13 cellular contexts compared by ENCODE assay signal in genomic region chr1:161733526-161733925, GRCh38. TPM values are rescaled to one million over a fixed set of nuclear protein-coding genes. Genes with fewer than 3 reads are reported as not detected.
A peak's percentile ranks its signal among the peaks of the same experiment; 100 is the strongest.
DNase-seq lines count a peak whose midpoint lies in the region; ATAC-seq, FAIRE-seq and TF ChIP-seq lines count a peak whose summit lies in the region.
"Had no signal": no experiment of that assay in that cellular context is flagged by ENCODE, and none has a peak within 500 bp of the region (broad histone marks: within the 10 kb centered on the region; RNA-seq: fewer than 3 reads in every experiment).

No MANE protein-coding gene starts in this region.

- CTCF ChIA-PET in A549 (lab: Yijun Ruan, JAX): interaction anchor here (0.8 to 1.7 kb wide), 4 partner anchors 8 to 291 kb away, joined by 3 to 9 read pairs (median 4); partner anchors contain the start of genes DUSP12 and OLFML2B

- TF ChIP-seq EP300 in A549 (IDR thresholded peaks at IDR 0.05): no peak

- 0 out of 3 replicates have a peak overlapping the region, but pooled peaks have one; percentile 0 for H3K4me2 ChIP-seq in A549
- H3K4me2 ChIP-seq: BLaER1 had no signal

- H3K4me1 ChIP-seq in A549 (peaks cover 30% of the 10 kb centered on the region), SJSA1 (replicated peaks) (peaks cover 20% of the 10 kb centered on the region)

- no peak overlapping the region for H3K27ac ChIP-seq in A549
- peak overlapping the region; percentile 55 for H3K27ac ChIP-seq in SJSA1
- H3K27ac ChIP-seq: BLaER1, thoracic aorta had no signal

- no peak for FAIRE-seq in A549 (lab: Jason Lieb, UNC)

- ATAC-seq in A549 (no peak), GM19324 (IDR thresholded peaks at IDR 0.05; ENCODE audit: low FRiP score, unreplicated experiment) (no peak), HG02970 (IDR thresholded peaks at IDR 0.05; ENCODE audit: low FRiP score, unreplicated experiment) (no peak)
- ATAC-seq: activated naive CD4-positive, alpha-beta T cell treated with anti-CD3 and anti-CD28 coated beads, Interleukin-2, amount 50 U/mL, for 72 hours had no signal

- POLR2A ChIA-PET in A549 (lab: Yijun Ruan, JAX): interaction anchor here (0.6 to 1.3 kb wide), 2 partner anchors 9 to 16 kb away, joined by 3 to 6 read pairs; partner anchors contain the start of gene DUSP12

- H3K36me3 ChIP-seq in SJSA1: no peaks in the 10 kb centered on the region
- H3K36me3 ChIP-seq: BLaER1, thoracic aorta had no signal

- DNase-seq in A549 (ENCODE audit: low read depth in 1 of 2, low spot score in 1 of 2) (peak in 1 of 2 experiments; percentile 24), HPDE6-E6E7 (ENCODE audit: extremely low spot score) (peak; percentile 66), SJSA1 (ENCODE audit: low read depth in 1 of 2, low spot score in 2 of 2) (peak in 1 of 2 experiments; percentile 29), fibroblast of pulmonary artery (ENCODE audit: low read depth) (peak; percentile 92), NCI-H1105 (lab: John Stamatoyannopoulos, UW) (no peak), NCI-H510A (lab: John Stamatoyannopoulos, UW) (no peak)
- DNase-seq: activated CD4-positive, alpha-beta T cell treated with anti-CD3 and anti-CD28 coated beads, Interleukin-2, amount 50 U/mL, for 1 hour; NCI-H2107 had no signal

- WGBS in A549 (ENCODE audit: missing lambda C conversion rate): 0% methylated on average over 1 of the region's 1 CpG

- no peak for TF ChIP-seq CTCF in A549 (IDR thresholded peaks at IDR 0.05)
- TF ChIP-seq CTCF in fibroblast of pulmonary artery (IDR thresholded peaks at IDR 0.05; ENCODE audit: low read length, missing control alignments): no peak

- no peak for TF ChIP-seq RAD21 in A549 (conservative IDR thresholded peaks at IDR 0.05 in 1 of 2, IDR thresholded peaks at IDR 0.05 in 1 of 2)

- no peaks in the 10 kb centered on the region for H3K27me3 ChIP-seq in SJSA1 (replicated peaks)
- H3K27me3 ChIP-seq: BLaER1 had no signal

- TF ChIP-seq POLR2A in A549 (IDR thresholded peaks at IDR 0.05; ENCODE audit: low read length): no peak

- no peak overlapping the region for H3K4me3 ChIP-seq in A549
- no peak overlapping the region for H3K4me3 ChIP-seq in SJSA1
- H3K4me3 ChIP-seq in fibroblast of pulmonary artery (replicated peaks; ENCODE audit: low read depth, low read length): no peak overlapping the region
- H3K4me3 ChIP-seq: BLaER1, thoracic aorta had no signal

- no peaks in the 10 kb centered on the region for H3K9me3 ChIP-seq in A549
- no peaks in the 10 kb centered on the region for H3K9me3 ChIP-seq in SJSA1 (replicated peaks)
- H3K9me3 ChIP-seq: BLaER1, thoracic aorta had no signal

TF ChIP-seq in A549, 52 proteins besides CTCF, POLR2A, EP300 and RAD21:
- TF ChIP-seq TP53 (CRISPR knock-in tag; IDR thresholded peaks at IDR 0.05): no peak
- no peak for TF ChIP-seq FOSL2 (IDR thresholded peaks at IDR 0.05)
- TF ChIP-seq FOSL2 (CRISPR knock-in tag; IDR thresholded peaks at IDR 0.05): peak; percentile 19; the same call in 1 of the 2 replicates
- no peak for TF ChIP-seq PHF8 (IDR thresholded peaks at IDR 0.05; ENCODE audit: borderline replicate concordance, low read depth)
- TF ChIP-seq HOXB13 (CRISPR knock-in tag; IDR thresholded peaks at IDR 0.05; ENCODE audit: low read depth): no peak
- TF ChIP-seq TFCP2L1 (CRISPR knock-in tag; IDR thresholded peaks at IDR 0.05): no peak

RNA-seq across cellular contexts. Expression of gene FCRLB, which starts 12.2 kb away (rescaled TPM):
- polyA plus RNA-seq in A549 (2011; rRNA removed) (0.69 and 0.75 TPM in 2 replicates), A549 (2017; fragmentation: RNase III; extraction: RNeasy Plus Mini Kit Qiagen cat#74134 plus additional on column Dnase treatment) (0.48 to 0.62 TPM (median 0.54 TPM) in 3 replicates)
- 1.1 and 1.6 TPM in 2 replicates for polyA plus RNA-seq in A549 (2012; cell fraction: cytosol; rRNA removed)
- 1.3 and 1.7 TPM in 2 replicates for polyA plus RNA-seq in A549 (2012; cell fraction: nucleus; rRNA removed)
- polyA minus RNA-seq in A549 (2011; rRNA and poly(A)+ RNA removed): 0.34 and 0.70 TPM in 2 replicates
- total RNA-seq in SJSA1 (2014; rRNA removed; shearing (Covaris generic)): 1.3 and 2.7 TPM in 2 replicates
- total RNA-seq: activated naive CD4-positive, alpha-beta T cell treated with anti-CD3 and anti-CD28 coated beads, Interleukin-2, amount 50 U/mL, for 72 hours had no signal

RNA-seq across cellular contexts. Expression of gene DUSP12, which starts 16.1 kb away (rescaled TPM):
- polyA plus RNA-seq in A549 (2011; rRNA removed) (79.2 and 96.3 TPM in 2 replicates), A549 (2017; fragmentation: RNase III; extraction: RNeasy Plus Mini Kit Qiagen cat#74134 plus additional on column Dnase treatment) (47.3 to 50.2 TPM (median 49.6 TPM) in 3 replicates)
- polyA plus RNA-seq in A549 (2012; cell fraction: cytosol; rRNA removed): 78.2 and 78.8 TPM in 2 replicates
- 39.7 and 56.0 TPM in 2 replicates for polyA plus RNA-seq in A549 (2012; cell fraction: nucleus; rRNA removed)
- 12.0 and 22.2 TPM in 2 replicates for polyA minus RNA-seq in A549 (2011; rRNA and poly(A)+ RNA removed)
- 50.7 and 57.9 TPM in 2 replicates for total RNA-seq in SJSA1 (2014; rRNA removed; shearing (Covaris generic))

RNA-seq across cellular contexts. Expression of gene FCRLA, which starts 26.5 kb away (rescaled TPM):
- polyA plus RNA-seq in A549 (2011; rRNA removed) (0.07 and 0.10 TPM in 2 replicates), A549 (2017; fragmentation: RNase III; extraction: RNeasy Plus Mini Kit Qiagen cat#74134 plus additional on column Dnase treatment) (not detected in 3 replicates)
- polyA plus RNA-seq in A549 (2012; cell fraction: cytosol; rRNA removed): 0.04 TPM in 1 of 2 replicates, not detected in the other
- not detected in 2 replicates for polyA plus RNA-seq in A549 (2012; cell fraction: nucleus; rRNA removed)
- not detected in 2 replicates for polyA minus RNA-seq in A549 (2011; rRNA and poly(A)+ RNA removed)
- total RNA-seq in SJSA1 (2014; rRNA removed; shearing (Covaris generic)): 0.29 TPM in 1 of 2 replicates, not detected in the other
- total RNA-seq: activated naive CD4-positive, alpha-beta T cell treated with anti-CD3 and anti-CD28 coated beads, Interleukin-2, amount 50 U/mL, for 72 hours; thoracic aorta had no signal

RNA-seq across cellular contexts. Expression of gene ATF6, which starts 32.6 kb away (rescaled TPM):
- polyA plus RNA-seq in A549 (2011; rRNA removed) (26.8 and 28.0 TPM in 2 replicates), A549 (2017; fragmentation: RNase III; extraction: RNeasy Plus Mini Kit Qiagen cat#74134 plus additional on column Dnase treatment) (8.6 to 9.2 TPM (median 9.0 TPM) in 3 replicates)
- polyA plus RNA-seq in A549 (2012; cell fraction: cytosol; rRNA removed): 4.0 and 4.4 TPM in 2 replicates
- 3.5 and 4.4 TPM in 2 replicates for polyA plus RNA-seq in A549 (2012; cell fraction: nucleus; rRNA removed)
- polyA minus RNA-seq in A549 (2011; rRNA and poly(A)+ RNA removed): 15.5 and 17.9 TPM in 2 replicates
- total RNA-seq in SJSA1 (2014; rRNA removed; shearing (Covaris generic)): 22.8 and 30.6 TPM in 2 replicates

Comparison
In these comparisons a context has a peak if more than half of its experiments do, and no peak if none do; other contexts are left out.
1. DNase-seq: peak in HPDE6-E6E7 (single experiment) and fibroblast of pulmonary artery (single experiment); none in NCI-H1105 (single experiment) and NCI-H510A (single experiment).